In genomic region chr5:135030691-135031145, GRCh38 we compare ENCODE assay signal across 10 cellular contexts. TPM values are rescaled to one million over a fixed set of nuclear protein-coding genes. Genes with fewer than 3 reads are reported as not detected.
DNase-seq lines count a peak whose midpoint lies in the region; ATAC-seq and TF ChIP-seq lines count a peak whose summit lies in the region.
"Had no signal": no experiment of that assay in that cellular context is flagged by ENCODE, and none has a peak within 500 bp of the region (broad histone marks: within the 10 kb centered on the region; RNA-seq: fewer than 3 reads in every experiment).

No MANE protein-coding gene starts in this region.

- intact Hi-C loops in psoas muscle (cut with DNase I) (loop anchor here in 1 of 2 donors (5.0 to 10.0 kb wide), 2 partner anchors 162 to 304 kb away; no protein-coding TSS in a partner anchor), uterus (cut with DNase I; ENCODE audit: low total_unique reads) (no loop called here)

- ATAC-seq in T-cell (replicated peaks in 1 of 4) (no peak), psoas muscle (no peak), HG02571 (IDR thresholded peaks at IDR 0.05; ENCODE audit: unreplicated experiment) (no peak), GM21717 (IDR thresholded peaks at IDR 0.05; ENCODE audit: unreplicated experiment) (no peak)

- H3K27ac ChIP-seq in psoas muscle (peak overlapping the region; percentile 55), uterus (no peak overlapping the region)

- H3K27me3 ChIP-seq in psoas muscle (ENCODE audit: insufficient read depth in 3 of 3, low read length in 2 of 3) (peaks cover 0 to 39% (median 0%) of the 10 kb centered on the region in 3 donors), uterus (peaks cover 26 to 61% of the 10 kb centered on the region in 2 donors)

- H3K27me3 Mint-ChIP-seq in T-cell = peaks cover 63 to 72% of the 10 kb centered on the region in 2 donors

- H3K36me3 ChIP-seq in ES-I3 (ENCODE audit: insufficient read depth, low read length) = no peaks in the 10 kb centered on the region
- peaks cover 0 to 23% of the 10 kb centered on the region in 2 donors for H3K36me3 ChIP-seq in psoas muscle (ENCODE audit: insufficient read depth in 1 of 2, low read depth in 1 of 2)
- H3K36me3 ChIP-seq in uterus = no peaks in the 10 kb centered on the region

- 27 to 37% (median 32%) methylated on average over 11 of the region's 11 CpGs for WGBS in psoas muscle, 3 donors

- peak overlapping the region in 2 of 3 donors; percentile 28 to 75 for H3K4me3 Mint-ChIP-seq in T-cell

- no peak for TF ChIP-seq CTCF in fibroblast of villous mesenchyme (IDR thresholded peaks at IDR 0.05; ENCODE audit: insufficient read depth, low read depth, low read length)
- no peak for TF ChIP-seq CTCF in psoas muscle (IDR thresholded peaks at IDR 0.05)
- TF ChIP-seq CTCF in uterus (IDR thresholded peaks at IDR 0.05) = no peak

- H3K27ac Mint-ChIP-seq in T-cell = no peak overlapping the region

- no peak for TF ChIP-seq POLR2A in uterus (IDR thresholded peaks at IDR 0.05)

- DNase-seq in T-cell (no peak), fibroblast of villous mesenchyme (ENCODE audit: low read depth) (peak; percentile 65), psoas muscle (peak in 1 of 2 donors; percentile 44), uterus (no peak), NCI-H1436 (lab: John Stamatoyannopoulos, UW) (no peak)
- DNase-seq: activated CD4-positive, alpha-beta T cell treated with anti-CD3 and anti-CD28 coated beads for 48 hours; NCI-H187 had no signal

- H3K4me3 ChIP-seq in fibroblast of villous mesenchyme (ENCODE audit: low read depth, low read length) = peak overlapping the region; percentile 88
- H3K4me3 ChIP-seq in psoas muscle = peak overlapping the region; percentile 85
- H3K4me3 ChIP-seq in uterus = no peak overlapping the region

- no peaks in the 10 kb centered on the region for H3K36me3 Mint-ChIP-seq in T-cell

- H3K9me3 ChIP-seq in ES-I3 (ENCODE audit: control insufficient read depth, insufficient read depth, low read length) (no peaks in the 10 kb centered on the region), psoas muscle (no peaks in the 10 kb centered on the region), uterus (no peaks in the 10 kb centered on the region)

- POLR2A ChIA-PET in T-cell (lab: Charles Lee) = no interaction called here

- peaks cover 38 to 45% (median 43%) of the 10 kb centered on the region in 3 donors for H3K4me1 Mint-ChIP-seq in T-cell

- peak overlapping the region; percentile 55; the same call in 1 of the 2 replicates for H3K9ac ChIP-seq in ES-I3 (ENCODE audit: low read depth, low read length)

- no peaks in the 10 kb centered on the region for H3K9me3 Mint-ChIP-seq in T-cell

- CTCF ChIA-PET in T-cell (lab: Charles Lee) = no interaction called here

- peaks cover 14% of the 10 kb centered on the region for H3K4me1 ChIP-seq in ES-I3 (ENCODE audit: insufficient read depth, low read length)
- H3K4me1 ChIP-seq in psoas muscle = peaks cover 19% of the 10 kb centered on the region
- peaks cover 0 to 17% of the 10 kb centered on the region in 2 donors for H3K4me1 ChIP-seq in uterus

RNA-seq across cellular contexts. Expression of gene PITX1, which starts 3.3 kb away (rescaled TPM):
- total RNA-seq in T-cell = under 1 TPM in 2 of 5 donors, not detected in 3; 0.32 to 0.38 TPM
- 19.9 and 66.7 TPM in 2 replicates for total RNA-seq in fibroblast of villous mesenchyme
- total RNA-seq in psoas muscle = 10 to 100 TPM; 35.8 to 84.0 (median 58.9) TPM
- polyA plus RNA-seq in psoas muscle = 100 to 1,000 TPM in 1 of 3 donors, 10 to 100 TPM in 2; 13.6 to 103 (median 38.7) TPM
- 1 to 10 TPM in 1 of 4 donors, under 1 TPM in 1, not detected in 2; 0.97 to 1.2 TPM for total RNA-seq in uterus

Comparison
In these comparisons a context has a peak if more than half of its experiments do, and no peak if none do; other contexts are left out.
1. H3K4me3 ChIP-seq: peak in fibroblast of villous mesenchyme (single experiment) and psoas muscle (single experiment); none in uterus (0 of 2).